8 cellular contexts compared by ENCODE assay signal in genomic region chr5:65926893-65927292, GRCh38. TPM values are rescaled to one million over a fixed set of nuclear protein-coding genes. Genes with fewer than 3 reads are reported as not detected.
A peak's percentile ranks its signal among the peaks of the same experiment; 100 is the strongest.
DNase-seq lines count a peak whose midpoint lies in the region; ATAC-seq and TF ChIP-seq lines count a peak whose summit lies in the region.

No MANE protein-coding gene starts in this region.

- no peaks in the 10 kb centered on the region for H3K9me3 ChIP-seq in heart left ventricle

- peaks cover 9% of the 10 kb centered on the region for H3K36me3 Mint-ChIP-seq in T-helper 1 cell treated with Interleukin-12 subunit alpha and Interleukin-12 subunit beta and Interleukin-4 antibody, amounts not matched to agents 30 μg/mL and 1 μg/mL, for 36 hours (ENCODE audit: low read depth)
- H3K36me3 Mint-ChIP-seq in osteocyte (ENCODE audit: unreplicated experiment) = peaks cover 4% of the 10 kb centered on the region

- H3K4me1 ChIP-seq in heart left ventricle = peaks cover 0 to 48% (median 15%) of the 10 kb centered on the region in 12 donors

- peaks cover 32% of the 10 kb centered on the region for H3K4me1 Mint-ChIP-seq in T-helper 1 cell treated with Interleukin-12 subunit alpha and Interleukin-12 subunit beta and Interleukin-4 antibody, amounts not matched to agents 30 μg/mL and 1 μg/mL, for 36 hours (ENCODE audit: low read depth)
- peaks cover 41% of the 10 kb centered on the region for H3K4me1 Mint-ChIP-seq in osteocyte (ENCODE audit: unreplicated experiment)

- H3K27ac Mint-ChIP-seq in T-helper 1 cell treated with Interleukin-12 subunit alpha and Interleukin-12 subunit beta and Interleukin-4 antibody, amounts not matched to agents 30 μg/mL and 1 μg/mL, for 36 hours = peak overlapping the region; percentile 87
- peak overlapping the region; percentile 95 for H3K27ac Mint-ChIP-seq in osteocyte (ENCODE audit: unreplicated experiment)

- DNase-seq in heart left ventricle (peak in 1 of 5 donors; percentile 9), cardiac septum (ENCODE audit: low spot score) (no peak), erythroblast (lab: John Stamatoyannopoulos, UW) (peak; percentile 46 to 65), osteocyte (ENCODE audit: extremely low spot score, unreplicated experiment) (no peak), amniotic stem cell (lab: John Stamatoyannopoulos, UW) (no peak), ecto neural progenitor cell (ENCODE audit: low spot score) (no peak)
- no peak for DNase-seq in activated CD4-positive, CD25-positive, alpha-beta regulatory T cell treated with anti-CD3 and anti-CD28 coated beads, Interleukin-2, amount 50 U/mL, for 72 hours

- H3K27me3 ChIP-seq in heart left ventricle = no peaks in the 10 kb centered on the region

- H3K27me3 Mint-ChIP-seq in T-helper 1 cell treated with Interleukin-12 subunit alpha and Interleukin-12 subunit beta and Interleukin-4 antibody, amounts not matched to agents 30 μg/mL and 1 μg/mL, for 36 hours (ENCODE audit: low read depth) = peaks cover 23% of the 10 kb centered on the region
- no peaks in the 10 kb centered on the region for H3K27me3 Mint-ChIP-seq in osteocyte (ENCODE audit: unreplicated experiment)

- no peaks in the 10 kb centered on the region for H3K9me3 Mint-ChIP-seq in T-helper 1 cell treated with Interleukin-12 subunit alpha and Interleukin-12 subunit beta and Interleukin-4 antibody, amounts not matched to agents 30 μg/mL and 1 μg/mL, for 36 hours
- no peaks in the 10 kb centered on the region for H3K9me3 Mint-ChIP-seq in osteocyte (ENCODE audit: unreplicated experiment)

- TF ChIP-seq CTCF in heart left ventricle (IDR thresholded peaks at IDR 0.05) (no peak), osteocyte (IDR thresholded peaks at IDR 0.05) (no peak)

- peak overlapping the region; percentile 96 for H3K4me3 Mint-ChIP-seq in T-helper 1 cell treated with Interleukin-12 subunit alpha and Interleukin-12 subunit beta and Interleukin-4 antibody, amounts not matched to agents 30 μg/mL and 1 μg/mL, for 36 hours
- H3K4me3 Mint-ChIP-seq in osteocyte (ENCODE audit: unreplicated experiment) = peak overlapping the region; percentile 96

- peak overlapping the region; percentile 65 to 97 (median 91) for H3K4me3 ChIP-seq in heart left ventricle

- no peak for ATAC-seq in heart left ventricle

- H3K36me3 ChIP-seq in heart left ventricle = peaks cover 0 to 16% (median 0%) of the 10 kb centered on the region in 9 donors

- TF ChIP-seq POLR2A in heart left ventricle (IDR thresholded peaks at IDR 0.05) (no peak), erythroblast (IDR thresholded peaks at IDR 0.05; ENCODE audit: low read length) (no peak)

- H3K27ac ChIP-seq in heart left ventricle = peak overlapping the region; percentile 96 to 100 (median 99)

- WGBS in heart left ventricle, 4 donors = 0 to 1% (median 1%) methylated on average over 16 of the region's 16 CpGs

- intact Hi-C loops in heart left ventricle (cut with DNase I) = loop anchor here in 8 of 10 donors (2.0 to 10.0 kb wide), 9 partner anchors 60 to 218 kb away; partner anchors contain the start of genes SREK1 (in 7 of the 8), NLN (in 1 of the 8) and SGTB (in 1 of the 8)
- intact Hi-C loops in cardiac septum (cut with DNase I) = loop anchor here (1.0 to 2.0 kb wide), 2 partner anchors 204 to 217 kb away; partner anchors contain the start of genes NLN, SGTB and SREK1

RNA-seq across cellular contexts. Expression of gene ERBIN, which starts 0.5 kb away (rescaled TPM):
- total RNA-seq in heart left ventricle (10 to 100 TPM; 28.4 to 59.1 (median 41.3) TPM), cardiac septum (55.8 TPM), osteocyte (78.1 and 83.7 TPM in 2 replicates)
- polyA plus RNA-seq in heart left ventricle = 10 to 100 TPM in 1 of 2 donors, 1 to 10 TPM in 1; 6.7 to 17.7 TPM

Comparison
In these comparisons a context has a peak if more than half of its experiments do, and no peak if none do; other contexts are left out.
1. DNase-seq: peak in erythroblast (2 of 2); none in cardiac septum (single experiment), osteocyte (single experiment), activated CD4-positive, CD25-positive, alpha-beta regulatory T cell treated with anti-CD3 and anti-CD28 coated beads, Interleukin-2, amount 50 U/mL, for 72 hours (single experiment), amniotic stem cell (single experiment) and ecto neural progenitor cell (single experiment).